ENCODE assay signal across 8 cellular contexts in the genomic region with DNA sequence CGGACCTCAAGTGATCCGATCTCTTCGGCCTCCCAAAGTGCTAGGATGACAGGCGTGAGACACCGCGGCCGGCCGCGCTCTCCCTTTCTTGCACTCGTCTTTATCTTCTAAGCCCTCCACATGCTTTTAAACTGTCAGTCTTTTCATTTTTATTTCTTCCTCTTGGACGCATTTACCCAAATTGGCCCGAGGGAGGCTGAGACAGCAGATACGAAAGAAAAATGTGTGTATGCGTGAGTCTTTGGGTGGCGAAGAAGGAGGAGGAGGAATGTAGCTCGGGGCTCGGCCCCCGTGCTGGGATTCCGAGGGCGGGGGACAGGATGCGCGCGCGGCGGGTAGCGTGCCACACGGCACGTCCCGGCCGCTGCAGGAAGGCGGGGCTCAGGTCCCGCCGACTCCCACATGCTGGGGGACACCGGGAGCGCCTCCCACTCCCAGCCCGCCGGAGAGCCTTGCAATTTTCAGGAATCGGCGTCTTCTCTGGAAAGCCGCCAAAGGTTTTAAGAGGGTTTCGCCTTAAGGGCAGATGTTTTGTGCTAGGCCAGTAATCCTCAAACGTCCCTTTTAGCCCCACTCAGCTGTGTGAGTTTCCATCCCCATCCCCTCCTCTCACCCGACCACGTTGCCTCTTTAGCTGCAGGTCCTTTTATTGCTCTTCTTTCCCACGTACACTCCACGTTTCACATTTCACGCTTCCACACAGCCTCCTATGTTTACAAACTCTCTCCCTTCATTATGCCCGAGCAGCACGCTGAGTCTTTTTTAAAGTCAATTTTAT. TPM values are rescaled to one million over a fixed set of nuclear protein-coding genes. Genes with fewer than 3 reads are reported as not detected.
DNase-seq lines count a peak whose midpoint lies in the region; ATAC-seq and TF ChIP-seq lines count a peak whose summit lies in the region.

No MANE protein-coding gene starts in this region.

- no peak for TF ChIP-seq CTCF in AG04449 (IDR thresholded peaks at IDR 0.05; ENCODE audit: insufficient read depth, low read length, missing control alignments)
- TF ChIP-seq CTCF in lower leg skin (IDR thresholded peaks at IDR 0.05) = no peak

- WGBS in lower leg skin, 2 donors = 0% methylated on average over 38 of the region's 49 CpGs

- ATAC-seq in GM18861 (IDR thresholded peaks at IDR 0.05; ENCODE audit: unreplicated experiment) = peak; percentile 93
- peak; percentile 89 for ATAC-seq in HG03097 (IDR thresholded peaks at IDR 0.05; ENCODE audit: low FRiP score, unreplicated experiment)

- peak overlapping the region; percentile 62 for H3K4me3 ChIP-seq in AG04449 (ENCODE audit: low read depth, low read length)
- peak overlapping the region; percentile 22 for H3K4me3 ChIP-seq in lower leg skin (ENCODE audit: low read depth, poor library complexity, severe bottlenecking)

- H3K4me3 Mint-ChIP-seq in dendritic cell treated with granulocyte-macrophage colony-stimulating factor and Interleukin-4, amounts not matched to agents 40 ng/mL and 50 ng/mL, for 4 days = peak overlapping the region; percentile 92

- H3K9me3 Mint-ChIP-seq in dendritic cell treated with granulocyte-macrophage colony-stimulating factor and Interleukin-4, amounts not matched to agents 40 ng/mL and 50 ng/mL, for 4 days = no peaks in the 10 kb centered on the region

- H3K36me3 Mint-ChIP-seq in dendritic cell treated with granulocyte-macrophage colony-stimulating factor and Interleukin-4, amounts not matched to agents 40 ng/mL and 50 ng/mL, for 4 days (ENCODE audit: low read depth) = peaks cover 10% of the 10 kb centered on the region

- no peak for TF ChIP-seq POLR2A in lower leg skin (IDR thresholded peaks at IDR 0.05)

- H3K4me1 Mint-ChIP-seq in dendritic cell treated with granulocyte-macrophage colony-stimulating factor and Interleukin-4, amounts not matched to agents 40 ng/mL and 50 ng/mL, for 4 days (ENCODE audit: low read depth) = peaks cover 43% of the 10 kb centered on the region

- H3K27ac Mint-ChIP-seq in dendritic cell treated with granulocyte-macrophage colony-stimulating factor and Interleukin-4, amounts not matched to agents 40 ng/mL and 50 ng/mL, for 4 days = peak overlapping the region; percentile 79

- CTCF ChIA-PET in AG04449 (lab: Yijun Ruan, JAX) = interaction anchor here (0.7 to 1.9 kb wide), 6 partner anchors 10 to 111 kb away, joined by 3 to 16 read pairs (median 3); no protein-coding TSS in a partner anchor

- POLR2A ChIA-PET in AG04449 (lab: Yijun Ruan, JAX) = interaction anchor here (1.4 to 2.1 kb wide), 3 partner anchors 9 to 37 kb away, joined by 10 to 22 read pairs (median 10); partner anchors contain the start of gene SLC2A3

- no peaks in the 10 kb centered on the region for H3K27me3 Mint-ChIP-seq in dendritic cell treated with granulocyte-macrophage colony-stimulating factor and Interleukin-4, amounts not matched to agents 40 ng/mL and 50 ng/mL, for 4 days

- intact Hi-C loops in dendritic cell treated with granulocyte-macrophage colony-stimulating factor and Interleukin-4, amounts not matched to agents 40 ng/mL and 50 ng/mL, for 4 days (cut with micrococcal nuclease) = loop anchor here (2.0 to 5.0 kb wide), 2 partner anchors 20 to 38 kb away; no protein-coding TSS in a partner anchor
- intact Hi-C loops in lower leg skin (cut with DNase I; ENCODE audit: low total_unique reads) = no loop called here

- DNase-seq in AG04449 (ENCODE audit: low read depth, low spot score) (peak; percentile 83), NCI-H460 (ENCODE audit: extremely low read depth, low read depth) (peak; percentile 87), lower leg skin (ENCODE audit: low spot score in 2 of 2) (peak; percentile 84 to 97)
- DNase-seq in activated CD4-positive, alpha-beta T cell treated with anti-CD3 and anti-CD28 coated beads, Interleukin-2, amount 50 U/mL, for 24 hours (ENCODE audit: low read depth in 1 of 2, low spot score in 1 of 2) = peak; percentile 79 to 89
- DNase-seq in stimulated activated CD4-positive, alpha-beta T cell treated with anti-CD3 and anti-CD28 coated beads, Interleukin-4, amount 100 ng/mL, for 24 hours = peak; percentile 88

RNA-seq across cellular contexts. Expression of gene SLC2A3, which starts 34.7 kb away (rescaled TPM):
- 299 and 321 TPM in 2 replicates for total RNA-seq in NCI-H460 (2014; rRNA removed; shearing (Covaris generic))
- polyA plus RNA-seq in NCI-H460 (2014; cell fraction: nucleus; rRNA removed) = 140 and 163 TPM in 2 replicates
- total RNA-seq in lower leg skin = 10 to 100 TPM in 2 of 4 donors, 1 to 10 TPM in 2; 6.8 to 38.7 (median 11.3) TPM

Comparison
In these comparisons a context has a peak if more than half of its experiments do, and no peak if none do; other contexts are left out.
1. Peak in every context shown above with its lines: DNase-seq, ATAC-seq and H3K4me3 ChIP-seq.